ENCODE assay signal across 20 cellular contexts in genomic region chr18:58952303-58952702, GRCh38.
"Had no signal": no experiment of that assay in that cellular context is flagged by ENCODE, and none has a peak within 500 bp of the region (broad histone marks: within the 10 kb centered on the region; RNA-seq: fewer than 3 reads in every experiment).

No MANE protein-coding gene starts in this region.

- FAIRE-seq: endothelial cell of umbilical vein, kidney had no signal

- H3K4me3 ChIP-seq: esophagus squamous epithelium, tibial nerve, vagina had no signal

- H3K9ac ChIP-seq: parathyroid adenoma had no signal

- H3K27me3 ChIP-seq: esophagus squamous epithelium, tibial nerve, vagina had no signal

- H3K4me1 ChIP-seq: esophagus squamous epithelium, vagina had no signal

- ATAC-seq: activated CD8-positive, alpha-beta T cell treated with anti-CD3 and anti-CD28 coated beads for 36 hours; activated naive CD4-positive, alpha-beta T cell treated with anti-CD3 and anti-CD28 coated beads, Interleukin-2, amount 50 U/mL, for 72 hours; activated T-cell treated with anti-CD3 and anti-CD28 coated beads, Interleukin-2, amount 50 U/mL, for 72 hours; left ventricle myocardium superior had no signal

- H3K27ac ChIP-seq: esophagus squamous epithelium, parathyroid adenoma, vagina had no signal

- H3K9me3 ChIP-seq: esophagus squamous epithelium, tibial nerve, vagina had no signal

- DNase-seq: activated B cell treated with CpG ODN at 0.5 μM for 24 hours; activated CD4-positive, alpha-beta T cell treated with anti-CD3 and anti-CD28 coated beads for 48 hours; activated CD8-positive, alpha-beta memory T cell treated with anti-CD3 and anti-CD28 coated beads, Interleukin-2, amount 50 U/mL, for 4 hours; activated CD8-positive, alpha-beta T cell treated with anti-CD3 and anti-CD28 coated beads for 36 hours; activated gamma-delta T cell; activated T-cell treated with anti-CD3 and anti-CD28 coated beads, Interleukin-2, amount 50 U/mL, for 72 hours; cortex of kidney; effector CD4-positive, alpha-beta T cell; esophagus squamous epithelium; hypothalamus; kidney; left ventricle myocardium superior; stimulated activated CD4-positive, alpha-beta T cell treated with anti-CD3 and anti-CD28 coated beads, Interleukin-2, amount 100 ng/mL, for 48 hours; stimulated activated naive CD4-positive, alpha-beta T cell; T-helper 2 cell had no signal
